8 cellular contexts compared by ENCODE assay signal in the genomic region with DNA sequence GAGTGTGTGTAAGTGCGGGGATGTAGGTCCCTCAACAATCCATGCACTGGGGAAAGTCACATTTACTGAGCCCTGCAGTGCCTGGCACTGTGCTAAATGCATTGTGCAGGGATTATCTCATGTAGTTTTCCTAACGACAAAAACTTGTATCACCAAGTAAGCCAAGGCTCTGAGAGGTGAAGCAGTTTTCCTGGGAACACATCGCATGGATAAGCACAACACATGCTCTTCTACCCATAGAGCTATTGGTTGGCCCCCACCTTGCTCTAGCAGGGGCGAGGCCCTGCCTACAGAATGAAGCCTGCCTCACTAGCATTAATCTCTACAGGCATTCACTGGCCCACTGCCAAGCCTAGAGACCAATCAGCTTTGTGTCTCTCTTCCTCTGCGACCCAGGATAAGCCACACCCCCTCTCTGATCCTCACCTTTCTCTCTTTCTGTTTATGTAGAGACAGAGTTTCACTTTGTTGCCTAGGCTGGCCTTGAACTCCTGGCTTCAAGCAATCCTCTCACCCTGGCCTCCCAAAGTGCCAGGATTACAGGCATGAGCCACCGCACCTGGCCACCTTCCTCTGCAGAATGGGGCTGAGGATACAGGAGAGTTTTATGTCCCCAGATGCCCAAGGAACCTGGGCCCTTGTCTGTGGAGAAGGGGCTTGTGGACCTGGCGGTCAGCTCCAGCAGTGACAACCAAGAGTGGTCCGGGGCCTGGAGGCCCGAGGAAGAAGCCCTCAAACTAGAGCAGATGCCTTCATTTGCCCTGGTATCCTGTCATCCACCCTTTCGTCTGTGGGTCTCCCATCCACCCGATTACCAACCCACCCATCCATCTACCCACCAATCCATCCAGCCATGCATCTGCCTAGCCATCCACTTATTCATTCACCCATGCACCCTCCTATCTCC. TPM values are rescaled to one million over a fixed set of nuclear protein-coding genes. Genes with fewer than 3 reads are reported as not detected.
DNase-seq lines count a peak whose midpoint lies in the region; ATAC-seq and TF ChIP-seq lines count a peak whose summit lies in the region.

No MANE protein-coding gene starts in this region.

- H3K36me3 Mint-ChIP-seq in brain, result no peaks in the 10 kb centered on the region
- no peaks in the 10 kb centered on the region for H3K36me3 Mint-ChIP-seq in naive thymus-derived CD8-positive, alpha-beta T cell

- H3K4me3 Mint-ChIP-seq in brain, result no peak overlapping the region
- peak overlapping the region in 1 of 10 donors; percentile 49 for H3K4me3 Mint-ChIP-seq in naive thymus-derived CD8-positive, alpha-beta T cell

- peaks cover 37% of the 10 kb centered on the region for H3K4me1 Mint-ChIP-seq in brain
- peaks cover 6 to 11% (median 7%) of the 10 kb centered on the region in 4 donors for H3K4me1 Mint-ChIP-seq in naive thymus-derived CD8-positive, alpha-beta T cell

- POLR2A ChIA-PET in naive thymus-derived CD8-positive, alpha-beta T cell (lab: Charles Lee), result no interaction called here

- peak; percentile 31 for DNase-seq in DMS153 treated with DMSO at 0.1 percent for 48 hours (lab: John Stamatoyannopoulos, UW; ENCODE audit: unreplicated experiment)
- peak; percentile 1 for DNase-seq in NCI-H1436 treated with DMSO at 0.1 percent for 48 hours (lab: John Stamatoyannopoulos, UW)
- DNase-seq in naive thymus-derived CD8-positive, alpha-beta T cell, result peak in 2 of 10 donors; percentile 30 to 34
- no peak for DNase-seq in caudate nucleus (lab: John Stamatoyannopoulos, UW)

- ATAC-seq in naive thymus-derived CD8-positive, alpha-beta T cell, result peak; percentile 42 to 54
- no peak for ATAC-seq in GM21786 (IDR thresholded peaks at IDR 0.05; ENCODE audit: unreplicated experiment)
- no peak for ATAC-seq in GM19023 (IDR thresholded peaks at IDR 0.05; ENCODE audit: unreplicated experiment)
- no peak for ATAC-seq in HG03442 (IDR thresholded peaks at IDR 0.05; ENCODE audit: unreplicated experiment)

- H3K27ac Mint-ChIP-seq in brain, result peak overlapping the region in 4 of 5 experiments; percentile 47 to 89 (median 68)
- peak overlapping the region in 4 of 10 donors; percentile 23 to 58 (median 49) for H3K27ac Mint-ChIP-seq in naive thymus-derived CD8-positive, alpha-beta T cell

- H3K9me3 Mint-ChIP-seq in brain, result no peaks in the 10 kb centered on the region
- no peaks in the 10 kb centered on the region for H3K9me3 Mint-ChIP-seq in naive thymus-derived CD8-positive, alpha-beta T cell

- no peak for TF ChIP-seq CTCF in brain (conservative IDR thresholded peaks at IDR 0.05)

- H3K27me3 Mint-ChIP-seq in brain, result peaks cover 13% of the 10 kb centered on the region
- no peaks in the 10 kb centered on the region for H3K27me3 Mint-ChIP-seq in naive thymus-derived CD8-positive, alpha-beta T cell

- H3K27ac ChIP-seq in caudate nucleus (ENCODE audit: low read depth, low read length), result no peak overlapping the region

RNA-seq across cellular contexts. Expression of gene CDH16, which starts 12.8 kb away (rescaled TPM):
- not detected for polyA plus RNA-seq in brain (ENCODE audit: insufficient read depth, low read depth, low replicate concordance)
- not detected for total RNA-seq in naive thymus-derived CD8-positive, alpha-beta T cell
- not detected for polyA plus RNA-seq in naive thymus-derived CD8-positive, alpha-beta T cell

RNA-seq across cellular contexts. Expression of gene RRAD, which starts 19.4 kb away (rescaled TPM):
- 2.1 TPM for polyA plus RNA-seq in brain (ENCODE audit: insufficient read depth, low read depth, low replicate concordance)
- total RNA-seq in naive thymus-derived CD8-positive, alpha-beta T cell, result under 1 TPM in 1 of 2 experiments, not detected in 1; 0.55 TPM
- polyA plus RNA-seq in naive thymus-derived CD8-positive, alpha-beta T cell, result not detected

RNA-seq across cellular contexts. Expression of gene PDP2, which starts 25.6 kb away (rescaled TPM):
- polyA plus RNA-seq in brain (ENCODE audit: insufficient read depth, low read depth, low replicate concordance), result 9.4 TPM
- 10 to 100 TPM; 10.0 to 11.3 TPM for total RNA-seq in naive thymus-derived CD8-positive, alpha-beta T cell
- polyA plus RNA-seq in naive thymus-derived CD8-positive, alpha-beta T cell, result 1 to 10 TPM; 1.2 to 1.8 (median 1.7) TPM

RNA-seq across cellular contexts. Expression of gene CIAO2B, which starts 28.3 kb away (rescaled TPM):
- 309 TPM for polyA plus RNA-seq in brain (ENCODE audit: insufficient read depth, low read depth, low replicate concordance)
- 10 to 100 TPM; 57.6 to 64.4 TPM for total RNA-seq in naive thymus-derived CD8-positive, alpha-beta T cell
- polyA plus RNA-seq in naive thymus-derived CD8-positive, alpha-beta T cell, result 100 to 1,000 TPM in 1 of 3 donors, 10 to 100 TPM in 2; 86.1 to 110 (median 91.3) TPM

RNA-seq across cellular contexts. Expression of gene CES2, which starts 29.4 kb away (rescaled TPM):
- 37.5 TPM for polyA plus RNA-seq in brain (ENCODE audit: insufficient read depth, low read depth, low replicate concordance)
- 10 to 100 TPM; 56.7 to 62.7 TPM for total RNA-seq in naive thymus-derived CD8-positive, alpha-beta T cell
- polyA plus RNA-seq in naive thymus-derived CD8-positive, alpha-beta T cell, result 10 to 100 TPM; 21.1 to 31.2 (median 31.2) TPM

Comparison
In these comparisons a context has a peak if more than half of its experiments do, and no peak if none do; other contexts are left out.
1. DNase-seq: peak in DMS153 treated with DMSO at 0.1 percent for 48 hours (single experiment) and NCI-H1436 treated with DMSO at 0.1 percent for 48 hours (single experiment); none in caudate nucleus (0 of 61).
2. ATAC-seq: peak in naive thymus-derived CD8-positive, alpha-beta T cell (2 of 2); none in GM21786 (single experiment), GM19023 (single experiment) and HG03442 (single experiment).